ENCODE assay signal across 2 cellular contexts in the genomic region with DNA sequence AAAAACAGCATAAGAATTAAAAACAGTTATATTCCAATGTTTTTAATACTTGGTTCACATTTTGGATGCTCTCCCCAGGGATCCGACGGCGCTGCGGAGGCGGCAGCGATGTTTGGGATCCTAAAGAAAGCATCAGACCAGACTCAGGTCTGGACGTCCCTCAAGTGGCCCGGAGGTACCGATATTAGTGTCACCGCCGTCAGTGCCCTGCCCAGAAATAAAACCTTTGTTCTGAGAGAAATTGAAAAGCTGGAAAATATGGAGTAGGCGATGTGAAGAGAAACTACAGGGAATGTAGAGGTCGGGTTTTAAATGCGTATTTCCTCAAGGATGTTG.
TF ChIP-seq lines count a peak whose summit lies in the region.

No MANE protein-coding gene starts in this region.

TF ChIP-seq in endothelial cell of umbilical vein, 7 proteins besides CTCF, POLR2A, EP300 and RAD21:
- TF ChIP-seq, protein P1, sequence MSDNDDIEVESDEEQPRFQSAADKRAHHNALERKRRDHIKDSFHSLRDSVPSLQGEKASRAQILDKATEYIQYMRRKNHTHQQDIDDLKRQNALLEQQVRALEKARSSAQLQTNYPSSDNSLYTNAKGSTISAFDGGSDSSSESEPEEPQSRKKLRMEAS (IDR thresholded peaks at IDR 0.05; ENCODE audit: insufficient read depth, insufficient read length), result no peak
- TF ChIP-seq EZH2 (IDR thresholded peaks at IDR 0.05; ENCODE audit: borderline replicate concordance, low read depth, low read length, severe bottlenecking) (no peak), FOS (IDR thresholded peaks at IDR 0.05; ENCODE audit: borderline replicate concordance, insufficient read depth, low read length) (no peak), JUN (IDR thresholded peaks at IDR 0.05; ENCODE audit: borderline replicate concordance, insufficient read depth, insufficient read length, low read depth) (no peak), POLR2AphosphoS5 (IDR thresholded peaks at IDR 0.05; ENCODE audit: insufficient read depth, low read depth, low read length) (no peak), MYC (IDR thresholded peaks at IDR 0.05; ENCODE audit: low read depth, low read length) (no peak), GATA2 (IDR thresholded peaks at IDR 0.05; ENCODE audit: insufficient read depth, insufficient read length, low read depth, low read length) (no peak)

TF ChIP-seq in neural cell, 6 proteins besides CTCF, POLR2A, EP300 and RAD21 (continued from another document):
- TF ChIP-seq, protein P2, sequence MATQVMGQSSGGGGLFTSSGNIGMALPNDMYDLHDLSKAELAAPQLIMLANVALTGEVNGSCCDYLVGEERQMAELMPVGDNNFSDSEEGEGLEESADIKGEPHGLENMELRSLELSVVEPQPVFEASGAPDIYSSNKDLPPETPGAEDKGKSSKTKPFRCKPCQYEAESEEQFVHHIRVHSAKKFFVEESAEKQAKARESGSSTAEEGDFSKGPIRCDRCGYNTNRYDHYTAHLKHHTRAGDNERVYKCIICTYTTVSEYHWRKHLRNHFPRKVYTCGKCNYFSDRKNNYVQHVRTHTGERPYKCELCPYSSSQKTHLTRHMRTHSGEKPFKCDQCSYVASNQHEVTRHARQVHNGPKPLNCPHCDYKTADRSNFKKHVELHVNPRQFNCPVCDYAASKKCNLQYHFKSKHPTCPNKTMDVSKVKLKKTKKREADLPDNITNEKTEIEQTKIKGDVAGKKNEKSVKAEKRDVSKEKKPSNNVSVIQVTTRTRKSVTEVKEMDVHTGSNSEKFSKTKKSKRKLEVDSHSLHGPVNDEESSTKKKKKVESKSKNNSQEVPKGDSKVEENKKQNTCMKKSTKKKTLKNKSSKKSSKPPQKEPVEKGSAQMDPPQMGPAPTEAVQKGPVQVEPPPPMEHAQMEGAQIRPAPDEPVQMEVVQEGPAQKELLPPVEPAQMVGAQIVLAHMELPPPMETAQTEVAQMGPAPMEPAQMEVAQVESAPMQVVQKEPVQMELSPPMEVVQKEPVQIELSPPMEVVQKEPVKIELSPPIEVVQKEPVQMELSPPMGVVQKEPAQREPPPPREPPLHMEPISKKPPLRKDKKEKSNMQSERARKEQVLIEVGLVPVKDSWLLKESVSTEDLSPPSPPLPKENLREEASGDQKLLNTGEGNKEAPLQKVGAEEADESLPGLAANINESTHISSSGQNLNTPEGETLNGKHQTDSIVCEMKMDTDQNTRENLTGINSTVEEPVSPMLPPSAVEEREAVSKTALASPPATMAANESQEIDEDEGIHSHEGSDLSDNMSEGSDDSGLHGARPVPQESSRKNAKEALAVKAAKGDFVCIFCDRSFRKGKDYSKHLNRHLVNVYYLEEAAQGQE (IDR thresholded peaks at IDR 0.05; ENCODE audit: borderline replicate concordance), result no peak
